Comparison of ENCODE assay signal across 21 cellular contexts in the genomic region with DNA sequence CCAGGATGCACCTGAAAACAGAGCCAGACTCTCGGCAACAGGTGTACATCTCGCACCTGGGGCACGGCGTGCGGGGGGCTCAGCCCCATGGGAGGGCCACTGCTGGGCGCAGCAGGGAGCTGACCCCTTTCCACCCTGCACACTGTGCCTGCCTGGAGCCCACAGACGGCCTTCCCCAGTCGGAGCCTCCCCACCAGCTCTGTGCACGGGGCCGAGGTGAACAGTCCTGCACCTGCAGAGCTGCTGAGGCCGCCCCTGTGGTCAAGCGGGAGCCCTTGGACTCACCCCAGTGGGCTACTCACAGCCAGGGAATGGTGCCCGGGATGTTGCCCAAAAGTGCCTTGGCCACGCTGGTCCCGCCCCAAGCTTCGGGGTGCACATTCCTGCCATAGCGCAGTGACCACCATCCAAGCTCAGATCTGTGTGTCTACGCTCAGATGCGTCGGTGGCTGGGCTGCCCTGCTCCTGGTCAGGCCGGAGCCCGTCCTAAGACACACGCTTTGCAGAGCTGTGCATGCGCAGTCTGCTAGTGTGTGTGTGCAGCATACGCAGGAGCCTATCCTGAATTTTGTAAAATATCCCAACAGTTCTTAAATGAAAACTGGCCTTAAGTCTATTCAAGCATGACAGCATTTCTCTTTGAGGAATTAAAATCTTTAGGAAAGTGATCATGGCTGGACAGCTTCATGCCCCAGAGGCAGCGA. TPM values are rescaled to one million over a fixed set of nuclear protein-coding genes. Genes with fewer than 3 reads are reported as not detected.
DNase-seq lines count a peak whose midpoint lies in the region; ATAC-seq, FAIRE-seq and TF ChIP-seq lines count a peak whose summit lies in the region.
"Had no signal": no experiment of that assay in that cellular context is flagged by ENCODE, and none has a peak within 500 bp of the region (broad histone marks: within the 10 kb centered on the region; RNA-seq: fewer than 3 reads in every experiment).

No MANE protein-coding gene starts in this region.

- no peak overlapping the region for H3K4ac ChIP-seq in mesenchymal stem cell (ENCODE audit: low read depth in 1 of 2, low read length in 2 of 2)

- TF ChIP-seq POLR2A in GM12891 (IDR thresholded peaks at IDR 0.05; ENCODE audit: low read depth, low read length) (no peak), Peyer's patch (IDR thresholded peaks at IDR 0.05) (no peak), sigmoid colon (IDR thresholded peaks at IDR 0.05) (no peak)

- H2AK5ac ChIP-seq in mesenchymal stem cell (ENCODE audit: low read length, severe bottlenecking) = no peak overlapping the region

- no peak overlapping the region for H3K9ac ChIP-seq in mesenchymal stem cell (ENCODE audit: low read length)
- H3K9ac ChIP-seq: KMS-11 had no signal

- no peak overlapping the region for H2BK12ac ChIP-seq in mesenchymal stem cell (ENCODE audit: low read length in 2 of 2)

- H3K9me3 Mint-ChIP-seq in CD8-positive, alpha-beta T cell = no peaks in the 10 kb centered on the region
- H3K9me3 Mint-ChIP-seq: CD4-positive, alpha-beta T cell; HFFc6 had no signal

- CTCF ChIA-PET in CD8-positive, alpha-beta T cell (lab: Charles Lee) = interaction anchor here (1.3 kb wide), 1 partner anchor 9 kb away, joined by 4 read pairs; no protein-coding TSS in a partner anchor

- no peak for FAIRE-seq in GM12891 (lab: Jason Lieb, UNC)
- FAIRE-seq: D721Med had no signal

- WGBS in mesenchymal stem cell = 90% methylated on average over 25 of the region's 26 CpGs
- 87 to 90% methylated on average over 26 of the region's 26 CpGs for WGBS in sigmoid colon, 2 donors

- POLR2A ChIA-PET in CD8-positive, alpha-beta T cell (lab: Charles Lee) = no interaction called here

- DNase-seq in GM12891 (ENCODE audit: insufficient read length, low spot score) (no peak), Peyer's patch (peak in 2 of 3 donors; percentile 34 to 43), mesenchymal stem cell (no peak), sigmoid colon (peak; percentile 55), activated gamma-delta T cell (lab: John Stamatoyannopoulos, UW) (no peak), HuH-7 (ENCODE audit: low spot score) (no peak)
- DNase-seq in CD8-positive, alpha-beta T cell = no peak
- DNase-seq: ACHN; CD4-positive, alpha-beta T cell; GF-D8; GOT3; HFFc6; NCI-H1105 treated with DMSO at 0.1 percent for 48 hours; NCI-H187 treated with DMSO at 0.1 percent for 48 hours; NCI-H446 treated with DMSO at 0.1 percent for 48 hours; NCI-H748 treated with DMSO at 0.1 percent for 48 hours; PC-3 had no signal

- H2BK5ac ChIP-seq in mesenchymal stem cell (ENCODE audit: low read depth, low read length, poor library complexity, severe bottlenecking) = no peak overlapping the region

- H3K4me1 Mint-ChIP-seq in CD8-positive, alpha-beta T cell (ENCODE audit: low read depth) = no peaks in the 10 kb centered on the region

- H3K27ac Mint-ChIP-seq in CD8-positive, alpha-beta T cell = no peak overlapping the region
- H3K27ac Mint-ChIP-seq: CD4-positive, alpha-beta T cell; HFFc6 had no signal

- H3K23ac ChIP-seq in mesenchymal stem cell (ENCODE audit: low read length in 2 of 2) = no peak overlapping the region

- H3K18ac ChIP-seq in mesenchymal stem cell (ENCODE audit: low read depth in 1 of 2, low read length in 2 of 2) = no peak overlapping the region

- H3K36me3 Mint-ChIP-seq in CD8-positive, alpha-beta T cell = no peaks in the 10 kb centered on the region

- H3K4me2 ChIP-seq in mesenchymal stem cell (ENCODE audit: low read length, poor library complexity, severe bottlenecking) = no peak overlapping the region
- H3K4me2 ChIP-seq: KMS-11 had no signal

- H4K8ac ChIP-seq in mesenchymal stem cell (ENCODE audit: low read length) = no peak overlapping the region

- H3K4me3 ChIP-seq in Peyer's patch = no peak overlapping the region
- H3K4me3 ChIP-seq in mesenchymal stem cell (ENCODE audit: insufficient read depth in 1 of 2, low read depth in 1 of 2, low read length in 2 of 2) = no peak overlapping the region
- H3K4me3 ChIP-seq in sigmoid colon = no peak overlapping the region
- no peak overlapping the region for H3K4me3 ChIP-seq in CD8-positive, alpha-beta T cell (ENCODE audit: low read depth, low read length)

- peak overlapping the region; percentile 6 for H4K91ac ChIP-seq in mesenchymal stem cell (ENCODE audit: low read length)

- H3K4me3 Mint-ChIP-seq in CD8-positive, alpha-beta T cell = no peak overlapping the region
- H3K4me3 Mint-ChIP-seq: CD4-positive, alpha-beta T cell; HFFc6 had no signal

- H3K9me3 ChIP-seq in Peyer's patch (no peaks in the 10 kb centered on the region), mesenchymal stem cell (ENCODE audit: control insufficient read depth, low read length) (no peaks in the 10 kb centered on the region), sigmoid colon (no peaks in the 10 kb centered on the region)
- H3K9me3 ChIP-seq in CD8-positive, alpha-beta T cell (ENCODE audit: low read length) = no peaks in the 10 kb centered on the region

- TF ChIP-seq CTCF in Peyer's patch (IDR thresholded peaks at IDR 0.05) = no peak
- no peak for TF ChIP-seq CTCF in sigmoid colon (IDR thresholded peaks at IDR 0.05)
- no peak for TF ChIP-seq CTCF in CD8-positive, alpha-beta T cell (IDR thresholded peaks at IDR 0.05)

- no peak overlapping the region for H2AFZ ChIP-seq in mesenchymal stem cell (ENCODE audit: low read depth, low read length)

- intact Hi-C loops in sigmoid colon (cut with DNase I) = no loop called here
- intact Hi-C loops in CD8-positive, alpha-beta T cell (cut with DNase I, micrococcal nuclease) = no loop called here

- H3K4me1 ChIP-seq in Peyer's patch = peaks cover 0 to 6% (median 0%) of the 10 kb centered on the region in 4 donors
- H3K4me1 ChIP-seq in mesenchymal stem cell (ENCODE audit: control insufficient read depth, insufficient read depth, low read depth, low read length) = peaks cover 24% of the 10 kb centered on the region
- peaks cover 0 to 4% (median 0%) of the 10 kb centered on the region in 4 donors for H3K4me1 ChIP-seq in sigmoid colon
- no peaks in the 10 kb centered on the region for H3K4me1 ChIP-seq in CD8-positive, alpha-beta T cell (ENCODE audit: insufficient read depth, low read length)

- H3K27me3 ChIP-seq in Peyer's patch (no peaks in the 10 kb centered on the region), mesenchymal stem cell (ENCODE audit: control insufficient read depth in 1 of 2, insufficient read depth in 1 of 2, low read length in 2 of 2) (no peaks in the 10 kb centered on the region), sigmoid colon (peaks cover 0 to 21% (median 10%) of the 10 kb centered on the region in 3 donors)
- no peaks in the 10 kb centered on the region for H3K27me3 ChIP-seq in CD8-positive, alpha-beta T cell (ENCODE audit: insufficient read depth, low read length)

- H3K14ac ChIP-seq in mesenchymal stem cell (ENCODE audit: low read length in 2 of 2) = no peak overlapping the region

- H3K36me3 ChIP-seq in Peyer's patch (no peaks in the 10 kb centered on the region), mesenchymal stem cell (ENCODE audit: control insufficient read depth in 1 of 2, insufficient read depth in 2 of 2, low read depth in 1 of 2, low read length in 2 of 2) (peaks cover 5 to 27% of the 10 kb centered on the region in 2 experiments), sigmoid colon (no peaks in the 10 kb centered on the region)
- no peaks in the 10 kb centered on the region for H3K36me3 ChIP-seq in CD8-positive, alpha-beta T cell (ENCODE audit: insufficient read depth, low read length)

- H2BK15ac ChIP-seq in mesenchymal stem cell (ENCODE audit: low read depth, poor library complexity, severe bottlenecking) = no peak overlapping the region

- TF ChIP-seq EP300 in sigmoid colon (IDR thresholded peaks at IDR 0.05) = no peak

- H3K79me1 ChIP-seq in mesenchymal stem cell (replicated peaks; ENCODE audit: low read length, poor library complexity, severe bottlenecking) = no peaks in the 10 kb centered on the region

- ATAC-seq in GM21619 (IDR thresholded peaks at IDR 0.05; ENCODE audit: unreplicated experiment) = no peak
- ATAC-seq in CD8-positive, alpha-beta T cell = no peak
- ATAC-seq: PC-3 had no signal

- H3K27ac ChIP-seq in Peyer's patch (no peak overlapping the region), mesenchymal stem cell (ENCODE audit: low read length, poor library complexity, severe bottlenecking) (no peak overlapping the region), sigmoid colon (no peak overlapping the region)
- H3K27ac ChIP-seq in CD8-positive, alpha-beta T cell (ENCODE audit: low read depth, low read length) = no peak overlapping the region
- H3K27ac ChIP-seq: HL-60, KMS-11 had no signal

- peaks cover 3% of the 10 kb centered on the region for H3K27me3 Mint-ChIP-seq in CD8-positive, alpha-beta T cell (ENCODE audit: low read depth)

- H2BK120ac ChIP-seq in mesenchymal stem cell (ENCODE audit: low read depth, low read length) = no peak overlapping the region

TF ChIP-seq in GM12891, 5 proteins besides CTCF, POLR2A, EP300 and RAD21:
- TF ChIP-seq TAF1 (IDR thresholded peaks at IDR 0.05; ENCODE audit: low read depth, low read length) (no peak), SPI1 (IDR thresholded peaks at IDR 0.05; ENCODE audit: low read depth, low read length) (no peak), POU2F2 (IDR thresholded peaks at IDR 0.05; ENCODE audit: low read depth, low read length) (no peak), POLR2AphosphoS5 (IDR thresholded peaks at IDR 0.05; ENCODE audit: low read depth, low read length) (0 out of 2 replicates have a peak, but pooled peaks have one; percentile 30), PAX5 (IDR thresholded peaks at IDR 0.05; ENCODE audit: insufficient read depth, low read length, severe bottlenecking) (no peak)
TF ChIP-seq in GM12891: peak in this region for 1.

RNA-seq across cellular contexts. Expression of gene EXOC3, which starts 8.4 kb away (rescaled TPM):
- polyA plus RNA-seq in GM12891 (2012; ENCODE audit: low read depth, missing spikeins) = 46.1 TPM
- total RNA-seq in Peyer's patch (100 to 1,000 TPM in 3 of 4 donors, 10 to 100 TPM in 1; 74.3 to 201 (median 141) TPM), sigmoid colon (10 to 100 TPM; 45.7 to 68.7 (median 48.5) TPM)
- polyA plus RNA-seq in mesenchymal stem cell (2013, experiment 1 of 2) = 24.3 TPM
- polyA plus RNA-seq in mesenchymal stem cell (2013, experiment 2 of 2) = 23.1 TPM
- 10 to 100 TPM; 18.6 to 60.9 (median 36.1) TPM for polyA plus RNA-seq in sigmoid colon
- total RNA-seq in CD8-positive, alpha-beta T cell = 10 to 100 TPM; 82.2 to 85.2 TPM

Comparison
In these comparisons a context has a peak if more than half of its experiments do, and no peak if none do; other contexts are left out.
1. DNase-seq: peak in Peyer's patch (2 of 3) and sigmoid colon (single experiment); none in GM12891 (single experiment), mesenchymal stem cell (single experiment), activated gamma-delta T cell (single experiment), CD8-positive, alpha-beta T cell (0 of 7) and HuH-7 (single experiment).